Comparison of ENCODE assay signal across 22 cellular contexts in the genomic region with DNA sequence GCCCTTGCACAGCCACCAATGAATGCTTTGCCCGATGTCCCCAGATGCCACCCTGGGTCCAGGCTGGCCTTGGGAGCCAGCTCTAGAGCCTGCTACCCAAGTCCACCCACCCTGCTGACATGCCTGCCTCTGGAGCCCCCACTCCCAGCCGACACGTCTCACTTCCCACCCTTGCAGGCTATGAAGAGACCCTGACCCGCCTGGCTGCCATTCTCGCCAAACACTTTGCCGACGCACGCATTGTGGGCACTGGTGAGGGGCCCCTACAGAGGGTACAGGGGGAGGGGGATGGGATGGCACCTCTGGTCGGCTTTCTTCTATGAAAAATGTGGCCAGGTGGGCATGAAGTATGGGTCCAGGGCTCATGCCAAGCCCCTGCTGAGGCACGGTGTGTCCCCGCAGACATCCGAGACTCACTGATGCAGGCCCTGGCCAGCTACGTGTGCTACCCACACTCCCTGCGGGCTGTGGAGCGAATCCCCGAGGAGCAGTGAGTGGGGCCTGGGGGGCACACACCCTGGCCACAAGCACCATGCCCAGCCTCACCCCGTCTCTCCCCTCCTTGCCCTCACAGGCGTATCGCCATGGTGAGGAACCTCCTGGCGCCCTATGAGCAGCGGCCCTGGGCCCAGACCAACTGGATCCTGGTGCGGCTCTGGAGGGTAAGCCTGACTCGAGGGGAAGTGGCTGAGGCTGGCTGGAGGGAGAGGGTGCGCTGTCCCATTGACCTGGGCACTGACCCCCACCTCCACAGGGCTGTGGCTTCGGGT. TPM values are rescaled to one million over a fixed set of nuclear protein-coding genes. Genes with fewer than 3 reads are reported as not detected.
"Had no signal": no experiment of that assay in that cellular context is flagged by ENCODE, and none has a peak within 500 bp of the region (broad histone marks: within the 10 kb centered on the region; RNA-seq: fewer than 3 reads in every experiment).

No MANE protein-coding gene starts in this region.

- H3K36me3 ChIP-seq: brain microvascular endothelial cell, pancreas had no signal

- H3K27ac ChIP-seq: brain microvascular endothelial cell, coronary artery, neutrophil, pancreas, tibial nerve, vagina had no signal

- H3K27me3 ChIP-seq: brain microvascular endothelial cell, pancreas, tibial nerve, vagina had no signal

- H3K9me3 Mint-ChIP-seq: activated B cell treated with CpG ODN at 0.5 μM for 24 hours; activated CD4-positive, alpha-beta memory T cell treated with anti-CD3 and anti-CD28 coated beads, Interleukin-2, amount 10 ng/mL, durations not matched to agents 7 days and 5 days; activated T-cell treated with anti-CD3 and anti-CD28 coated beads, Interleukin-2, amount 50 U/mL, for 4 hours; central memory CD8-positive, alpha-beta T cell; naive thymus-derived CD4-positive, alpha-beta T cell; T-helper 2 cell treated with Interferon-gamma antibody and Interleukin-4, amounts not matched to agents 5 μg/mL and 100 μg/mL, for 36 hours had no signal

- DNase-seq: activated B cell treated with CpG ODN at 0.5 μM for 24 hours; activated CD4-positive, alpha-beta memory T cell treated with anti-CD3 and anti-CD28 coated beads, Interleukin-2, amount 10 ng/mL, durations not matched to agents 7 days and 5 days; activated CD4-positive, alpha-beta T cell treated with anti-CD3 and anti-CD28 coated beads for 48 hours; activated effector memory CD4-positive, alpha-beta T cell treated with Interleukin-2 at 50 U/mL for 16 hours; activated naive CD4-positive, alpha-beta T cell treated with anti-CD3 and anti-CD28 coated beads, Interleukin-2, amount 50 U/mL, for 16 hours; activated T-cell treated with anti-CD3 and anti-CD28 coated beads, Interleukin-2, amount 50 U/mL, for 4 hours; brain microvascular endothelial cell; mesendoderm; naive thymus-derived CD4-positive, alpha-beta T cell; stimulated activated naive CD8-positive, alpha-beta T cell treated with anti-CD3 and anti-CD28 coated beads, Interleukin-15, Interleukin-2, amounts not matched to agents 100 U/mL and 50 U/mL, for 24 hours had no signal

- H3K4me3 Mint-ChIP-seq: activated B cell treated with CpG ODN at 0.5 μM for 24 hours; activated CD4-positive, alpha-beta memory T cell treated with anti-CD3 and anti-CD28 coated beads, Interleukin-2, amount 10 ng/mL, durations not matched to agents 7 days and 5 days; activated T-cell treated with anti-CD3 and anti-CD28 coated beads, Interleukin-2, amount 50 U/mL, for 4 hours; central memory CD8-positive, alpha-beta T cell; naive thymus-derived CD4-positive, alpha-beta T cell; T-helper 2 cell treated with Interferon-gamma antibody and Interleukin-4, amounts not matched to agents 5 μg/mL and 100 μg/mL, for 36 hours had no signal

- H3K4me1 ChIP-seq: pancreas had no signal

- H3K9me3 ChIP-seq: neutrophil, pancreas, tibial nerve, vagina had no signal

- ATAC-seq: naive thymus-derived CD4-positive, alpha-beta T cell; pancreas; stimulated activated naive CD8-positive, alpha-beta T cell treated with anti-CD3 and anti-CD28 coated beads, Interleukin-15, Interleukin-2, amounts not matched to agents 100 U/mL and 50 U/mL, for 24 hours had no signal

- H3K27me3 Mint-ChIP-seq: activated B cell treated with CpG ODN at 0.5 μM for 24 hours; activated CD4-positive, alpha-beta memory T cell treated with anti-CD3 and anti-CD28 coated beads, Interleukin-2, amount 10 ng/mL, durations not matched to agents 7 days and 5 days; central memory CD8-positive, alpha-beta T cell; naive thymus-derived CD4-positive, alpha-beta T cell had no signal

- H3K27ac Mint-ChIP-seq: activated B cell treated with CpG ODN at 0.5 μM for 24 hours; activated CD4-positive, alpha-beta memory T cell treated with anti-CD3 and anti-CD28 coated beads, Interleukin-2, amount 10 ng/mL, durations not matched to agents 7 days and 5 days; T-helper 2 cell treated with Interferon-gamma antibody and Interleukin-4, amounts not matched to agents 5 μg/mL and 100 μg/mL, for 36 hours had no signal

- H3K4me3 ChIP-seq: coronary artery, pancreas, tibial nerve, vagina had no signal

- FAIRE-seq: frontal cortex, keratinocyte, pancreas had no signal

RNA-seq across cellular contexts. Expression of a gene that starts 6.0 kb away (rescaled TPM):
- total RNA-seq: activated B cell treated with CpG ODN at 0.5 μM for 24 hours, aorta, frontal cortex, liver, pancreas, renal cortical epithelial cell, vagina had no signal
